Comparison of ENCODE assay signal across 15 cellular contexts in the genomic region with DNA sequence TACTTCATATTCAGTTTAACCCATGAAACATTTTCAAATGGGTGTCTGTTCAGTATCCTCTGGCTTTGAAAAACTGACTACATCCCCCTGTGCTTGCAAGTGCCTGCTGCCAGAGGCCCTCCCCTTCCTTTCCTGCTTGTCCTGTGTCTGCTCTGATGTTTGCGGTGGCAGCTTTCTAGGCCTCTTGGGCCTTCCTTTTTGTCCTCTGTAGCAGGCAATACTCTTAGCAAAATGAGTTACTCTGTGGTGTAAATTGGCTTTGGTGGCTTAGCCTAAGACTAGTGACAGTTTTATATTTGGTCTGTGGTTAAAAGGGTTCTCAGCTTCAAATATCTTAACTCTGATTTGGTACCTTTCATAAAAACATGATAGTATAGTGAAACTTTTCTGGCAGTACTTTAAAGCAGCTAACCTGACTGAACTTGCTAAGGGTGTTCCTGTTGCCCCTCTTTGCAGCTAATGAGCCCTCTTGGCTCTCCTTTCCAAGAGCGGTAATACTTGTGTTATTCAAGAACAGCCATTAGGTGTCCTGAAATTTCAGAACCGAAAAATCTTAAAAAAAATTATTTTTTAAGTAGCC.
DNase-seq lines count a peak whose midpoint lies in the region; ATAC-seq and TF ChIP-seq lines count a peak whose summit lies in the region.
"Had no signal": no experiment of that assay in that cellular context is flagged by ENCODE, and none has a peak within 500 bp of the region (broad histone marks: within the 10 kb centered on the region; RNA-seq: fewer than 3 reads in every experiment).

No MANE protein-coding gene starts in this region.

- no peak overlapping the region for H2AFZ ChIP-seq in neural progenitor cell (replicated peaks)
- no peak overlapping the region for H2AFZ ChIP-seq in Karpas-422 (ENCODE audit: low read length)

- TF ChIP-seq CTCF in neural progenitor cell (IDR thresholded peaks at IDR 0.05), result no peak

- no peaks in the 10 kb centered on the region for H4K20me1 ChIP-seq in neural progenitor cell (ENCODE audit: low read depth)
- no peaks in the 10 kb centered on the region for H4K20me1 ChIP-seq in Karpas-422 (ENCODE audit: insufficient read depth, low read depth, low read length)

- H3K27me3 ChIP-seq in neural progenitor cell, result no peaks in the 10 kb centered on the region
- H3K27me3 ChIP-seq in Karpas-422 (ENCODE audit: low read length), result no peaks in the 10 kb centered on the region
- H3K27me3 ChIP-seq: gastrocnemius medialis had no signal

- H3K4me1 ChIP-seq in neural progenitor cell (peaks cover 3% of the 10 kb centered on the region), Karpas-422 (ENCODE audit: low read length) (no peaks in the 10 kb centered on the region)
- H3K4me1 ChIP-seq: gastrocnemius medialis had no signal

- no peak for DNase-seq in activated T-cell treated with anti-CD3 and anti-CD28 coated beads, Interleukin-2, amount 50 U/mL, for 72 hours
- DNase-seq in activated T-cell treated with anti-CD3 and anti-CD28 coated beads for 4 hours, result no peak
- DNase-seq in activated naive CD8-positive, alpha-beta T cell treated with anti-CD3 and anti-CD28 coated beads, Interleukin-2, amount 50 U/mL, for 24 hours, result peak; percentile 7
- no peak for DNase-seq in neural progenitor cell (ENCODE audit: low spot score)
- no peak for DNase-seq in Karpas-422
- DNase-seq: ACHN; gastrocnemius medialis; KG1; NCI-H1436 treated with DMSO at 0.1 percent for 48 hours; NCI-H2227 treated with DMSO at 0.1 percent for 48 hours; stimulated activated CD4-positive, alpha-beta T cell treated with anti-CD3 and anti-CD28 coated beads, Interleukin-12 subunit alpha, Interleukin-12 subunit beta, amount 100 ng/mL, for 4 hours had no signal

- H3K4me3 ChIP-seq in neural progenitor cell, result no peak overlapping the region
- H3K4me3 ChIP-seq in Karpas-422 (ENCODE audit: low read length), result no peak overlapping the region
- H3K4me3 ChIP-seq: gastrocnemius medialis had no signal

- H3K9ac ChIP-seq in neural progenitor cell (no peak overlapping the region), Karpas-422 (ENCODE audit: low read length) (no peak overlapping the region)

- H3K27ac Mint-ChIP-seq in activated T-cell treated with anti-CD3 and anti-CD28 coated beads, Interleukin-2, amount 50 U/mL, for 72 hours, result no peak overlapping the region
- H3K27ac Mint-ChIP-seq in activated naive CD8-positive, alpha-beta T cell treated with anti-CD3 and anti-CD28 coated beads, Interleukin-2, amount 50 U/mL, for 24 hours, result peak overlapping the region; percentile 49
- H3K27ac Mint-ChIP-seq in neural progenitor cell, result peak overlapping the region; percentile 24
- H3K27ac Mint-ChIP-seq: WTC11 had no signal

- peak; percentile 32 to 40 for ATAC-seq in activated T-cell treated with anti-CD3 and anti-CD28 coated beads, Interleukin-2, amount 50 U/mL, for 72 hours (replicated peaks in 1 of 2)
- peak; percentile 52 for ATAC-seq in activated naive CD8-positive, alpha-beta T cell treated with anti-CD3 and anti-CD28 coated beads, Interleukin-2, amount 50 U/mL, for 24 hours
- ATAC-seq in GM21423 (IDR thresholded peaks at IDR 0.05; ENCODE audit: unreplicated experiment) (no peak), GM18502 (IDR thresholded peaks at IDR 0.05; ENCODE audit: poor library complexity, unreplicated experiment) (no peak)
- ATAC-seq: gastrocnemius medialis, WTC11 had no signal

- H3K9me3 Mint-ChIP-seq in activated T-cell treated with anti-CD3 and anti-CD28 coated beads, Interleukin-2, amount 50 U/mL, for 72 hours, result no peaks in the 10 kb centered on the region
- no peaks in the 10 kb centered on the region for H3K9me3 Mint-ChIP-seq in activated naive CD8-positive, alpha-beta T cell treated with anti-CD3 and anti-CD28 coated beads, Interleukin-2, amount 50 U/mL, for 24 hours
- no peaks in the 10 kb centered on the region for H3K9me3 Mint-ChIP-seq in neural progenitor cell
- H3K9me3 Mint-ChIP-seq: WTC11 had no signal

- H3K4me2 ChIP-seq in neural progenitor cell (no peak overlapping the region), Karpas-422 (ENCODE audit: low read depth, low read length, poor library complexity, severe bottlenecking) (no peak overlapping the region)

- H3K79me2 ChIP-seq in neural progenitor cell (ENCODE audit: low read depth), result no peaks in the 10 kb centered on the region
- no peaks in the 10 kb centered on the region for H3K79me2 ChIP-seq in Karpas-422 (ENCODE audit: low read length)

- peaks cover 5% of the 10 kb centered on the region for H3K4me1 Mint-ChIP-seq in activated T-cell treated with anti-CD3 and anti-CD28 coated beads, Interleukin-2, amount 50 U/mL, for 72 hours (ENCODE audit: low read depth)
- H3K4me1 Mint-ChIP-seq in activated naive CD8-positive, alpha-beta T cell treated with anti-CD3 and anti-CD28 coated beads, Interleukin-2, amount 50 U/mL, for 24 hours, result peaks cover 17% of the 10 kb centered on the region
- peaks cover 5% of the 10 kb centered on the region for H3K4me1 Mint-ChIP-seq in neural progenitor cell
- H3K4me1 Mint-ChIP-seq: WTC11 had no signal

- no peaks in the 10 kb centered on the region for H3K9me2 ChIP-seq in Karpas-422 (replicated peaks; ENCODE audit: insufficient read depth, low read length)

- peaks cover 9 to 41% of the 10 kb centered on the region in 2 donors for H3K36me3 Mint-ChIP-seq in activated T-cell treated with anti-CD3 and anti-CD28 coated beads, Interleukin-2, amount 50 U/mL, for 72 hours (ENCODE audit: insufficient read depth in 2 of 2)
- peaks cover 63% of the 10 kb centered on the region for H3K36me3 Mint-ChIP-seq in activated naive CD8-positive, alpha-beta T cell treated with anti-CD3 and anti-CD28 coated beads, Interleukin-2, amount 50 U/mL, for 24 hours (ENCODE audit: low read depth)
- H3K36me3 Mint-ChIP-seq in neural progenitor cell, result peaks cover 47% of the 10 kb centered on the region

- H3K27ac ChIP-seq in KOPT-K1 (ENCODE audit: low read depth, low read length, poor library complexity, severe bottlenecking) (peak overlapping the region; percentile 37), neural progenitor cell (peak overlapping the region; percentile 71), Karpas-422 (ENCODE audit: low read length) (no peak overlapping the region)
- H3K27ac ChIP-seq: gastrocnemius medialis had no signal

- H3F3A ChIP-seq in neural progenitor cell (ENCODE audit: low read depth), result peaks cover 9% of the 10 kb centered on the region

- peaks cover 79% of the 10 kb centered on the region for H3K36me3 ChIP-seq in KOPT-K1 (ENCODE audit: insufficient read depth, low read length)
- peaks cover 16% of the 10 kb centered on the region for H3K36me3 ChIP-seq in neural progenitor cell
- peaks cover 49% of the 10 kb centered on the region; the same call in 1 of the 2 replicates for H3K36me3 ChIP-seq in Karpas-422 (ENCODE audit: insufficient read depth, low read length)

- H3K27me3 Mint-ChIP-seq in activated T-cell treated with anti-CD3 and anti-CD28 coated beads, Interleukin-2, amount 50 U/mL, for 72 hours (ENCODE audit: low read depth), result no peaks in the 10 kb centered on the region
- H3K27me3 Mint-ChIP-seq in activated naive CD8-positive, alpha-beta T cell treated with anti-CD3 and anti-CD28 coated beads, Interleukin-2, amount 50 U/mL, for 24 hours, result no peaks in the 10 kb centered on the region
- no peaks in the 10 kb centered on the region for H3K27me3 Mint-ChIP-seq in neural progenitor cell (ENCODE audit: insufficient read depth, low read depth)

- no peaks in the 10 kb centered on the region for H3K9me3 ChIP-seq in KOPT-K1 (ENCODE audit: insufficient read depth, low read length, poor library complexity, severe bottlenecking)
- H3K9me3 ChIP-seq in neural progenitor cell (ENCODE audit: low read depth), result no peaks in the 10 kb centered on the region
- no peaks in the 10 kb centered on the region for H3K9me3 ChIP-seq in Karpas-422 (ENCODE audit: low read length)
- H3K9me3 ChIP-seq: gastrocnemius medialis had no signal

- no peak overlapping the region for H3K4me3 Mint-ChIP-seq in activated T-cell treated with anti-CD3 and anti-CD28 coated beads, Interleukin-2, amount 50 U/mL, for 72 hours
- H3K4me3 Mint-ChIP-seq in activated naive CD8-positive, alpha-beta T cell treated with anti-CD3 and anti-CD28 coated beads, Interleukin-2, amount 50 U/mL, for 24 hours, result no peak overlapping the region
- no peak overlapping the region for H3K4me3 Mint-ChIP-seq in neural progenitor cell
- H3K4me3 Mint-ChIP-seq: WTC11 had no signal

Comparison
In these comparisons a context has a peak if more than half of its experiments do, and no peak if none do; other contexts are left out.
1. ATAC-seq: peak in activated T-cell treated with anti-CD3 and anti-CD28 coated beads, Interleukin-2, amount 50 U/mL, for 72 hours (2 of 2) and activated naive CD8-positive, alpha-beta T cell treated with anti-CD3 and anti-CD28 coated beads, Interleukin-2, amount 50 U/mL, for 24 hours (single experiment); none in GM21423 (single experiment) and GM18502 (single experiment).